ENCODE assay signal across 1 cellular context in the genomic region with DNA sequence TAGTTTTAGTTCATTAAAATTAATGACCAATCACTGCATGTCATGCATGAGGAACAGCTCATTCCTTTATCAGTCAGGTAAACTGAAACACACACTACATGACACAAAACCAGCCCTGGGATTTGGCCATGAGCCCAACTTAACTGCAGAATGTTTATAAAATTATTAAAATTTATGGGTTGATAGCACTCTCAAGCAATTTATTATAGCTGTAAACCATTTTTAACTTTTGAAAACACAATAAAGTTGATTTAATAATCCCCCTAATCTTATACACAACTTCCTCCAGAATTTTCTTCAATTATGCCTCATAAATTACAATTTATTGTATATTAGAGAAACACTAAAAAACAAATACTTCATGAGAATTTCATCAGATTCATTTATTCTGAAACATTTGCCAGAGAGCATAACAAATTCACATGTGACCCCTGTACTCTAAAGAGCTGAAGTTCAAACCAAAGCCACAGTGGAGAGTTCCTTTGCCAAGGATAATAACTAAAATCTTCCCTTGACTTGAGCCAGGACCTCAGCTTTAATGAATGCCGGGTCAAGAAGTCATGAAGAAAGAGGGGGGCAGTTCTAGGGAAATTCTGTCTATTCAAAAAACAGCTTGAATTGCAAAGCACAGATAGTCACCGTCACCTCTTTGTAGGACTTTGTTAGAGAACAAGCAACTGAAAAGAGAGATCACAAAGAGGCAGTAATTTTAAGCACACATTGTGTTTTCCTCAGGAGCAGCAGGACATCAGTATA.
TF ChIP-seq lines count a peak whose summit lies in the region.

No MANE protein-coding gene starts in this region.

TF ChIP-seq in liver, 16 proteins besides CTCF, POLR2A, EP300 and RAD21 (continued from another document):
- TF ChIP-seq, protein P1, sequence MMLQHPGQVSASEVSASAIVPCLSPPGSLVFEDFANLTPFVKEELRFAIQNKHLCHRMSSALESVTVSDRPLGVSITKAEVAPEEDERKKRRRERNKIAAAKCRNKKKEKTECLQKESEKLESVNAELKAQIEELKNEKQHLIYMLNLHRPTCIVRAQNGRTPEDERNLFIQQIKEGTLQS (IDR thresholded peaks at IDR 0.05) = no peak
TF ChIP-seq in liver: peak in this region for 2.
